Comparison of ENCODE assay signal across 20 cellular contexts in the genomic region with DNA sequence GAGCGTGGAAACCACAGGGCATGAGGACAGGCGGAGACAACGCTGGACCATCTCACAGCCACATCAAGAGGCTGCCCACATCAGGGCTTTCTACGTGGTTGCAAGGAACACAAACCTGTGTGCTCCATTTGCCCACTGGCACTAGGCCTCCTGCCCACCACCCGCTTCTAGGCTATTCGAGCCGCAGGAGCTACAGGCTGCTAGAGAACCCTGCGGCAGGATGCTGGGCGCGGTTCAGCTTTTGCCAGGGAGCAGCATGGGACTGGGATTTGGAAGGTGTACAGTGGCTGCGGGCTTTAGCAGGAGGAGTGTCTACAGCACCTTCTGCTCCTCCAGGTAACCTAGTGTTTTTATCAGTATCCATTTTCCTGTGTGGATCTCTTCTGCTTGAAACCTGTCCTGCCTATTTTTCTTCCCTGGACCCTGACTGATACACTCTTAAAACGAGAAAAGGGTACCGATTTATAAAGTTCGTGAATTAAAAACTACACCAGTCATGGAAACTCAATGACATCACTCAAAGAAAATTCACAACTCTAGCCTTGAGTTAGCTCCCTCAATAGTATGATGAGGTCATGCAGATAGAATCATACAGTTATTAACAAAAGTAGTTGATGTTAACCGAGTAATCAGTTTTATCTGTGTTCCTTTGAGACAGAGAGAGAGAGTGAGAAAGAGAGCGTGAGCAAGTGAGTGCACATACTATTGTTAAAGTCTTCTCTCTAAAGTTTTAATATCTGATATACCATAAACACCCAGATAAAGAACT. TPM values are rescaled to one million over a fixed set of nuclear protein-coding genes. Genes with fewer than 3 reads are reported as not detected.
A peak's percentile ranks its signal among the peaks of the same experiment; 100 is the strongest.
DNase-seq lines count a peak whose midpoint lies in the region; ATAC-seq and TF ChIP-seq lines count a peak whose summit lies in the region.
"Had no signal": no experiment of that assay in that cellular context is flagged by ENCODE, and none has a peak within 500 bp of the region (broad histone marks: within the 10 kb centered on the region; RNA-seq: fewer than 3 reads in every experiment).

No MANE protein-coding gene starts in this region.

- H3K4me1 ChIP-seq in osteoblast (ENCODE audit: insufficient read depth, low read length) = no peaks in the 10 kb centered on the region
- no peaks in the 10 kb centered on the region for H3K4me1 ChIP-seq in tibial nerve
- H3K4me1 ChIP-seq: SJCRH30 had no signal

- peak overlapping the region in 1 of 2 donors; percentile 5 for H3K4me3 Mint-ChIP-seq in activated T-cell treated with anti-CD3 and anti-CD28 coated beads, Interleukin-2, amount 50 U/mL, for 72 hours
- H3K4me3 Mint-ChIP-seq in activated T-cell treated with anti-CD3 and anti-CD28 coated beads, Interleukin-2, amount 50 U/mL, for 4 hours = no peak overlapping the region
- H3K4me3 Mint-ChIP-seq in T-helper 17 cell = no peak overlapping the region
- no peak overlapping the region for H3K4me3 Mint-ChIP-seq in activated CD8-positive, alpha-beta memory T cell treated with anti-CD3 and anti-CD28 coated beads, Interleukin-2, amount 10 ng/mL, durations not matched to agents 7 days and 5 days
- H3K4me3 Mint-ChIP-seq: activated naive CD8-positive, alpha-beta T cell; B cell; T-cell had no signal

- H3K36me3 ChIP-seq in osteoblast (ENCODE audit: insufficient read depth, low read length) = peaks cover 90% of the 10 kb centered on the region
- peaks cover 5 to 98% (median 39%) of the 10 kb centered on the region in 3 donors for H3K36me3 ChIP-seq in tibial nerve

- H3K9me3 ChIP-seq in T-helper 17 cell (ENCODE audit: control insufficient read depth, low read length, poor library complexity, severe bottlenecking) (no peaks in the 10 kb centered on the region), osteoblast (ENCODE audit: low read depth, low read length) (no peaks in the 10 kb centered on the region), tibial nerve (no peaks in the 10 kb centered on the region)
- H3K9me3 ChIP-seq: SJCRH30, thoracic aorta had no signal

- no peaks in the 10 kb centered on the region for H3K27me3 ChIP-seq in osteoblast (ENCODE audit: insufficient read depth, low read length)
- no peaks in the 10 kb centered on the region for H3K27me3 ChIP-seq in tibial nerve
- H3K27me3 ChIP-seq: SJCRH30 had no signal

- TF ChIP-seq POLR2A in tibial nerve (IDR thresholded peaks at IDR 0.05) = no peak

- no peak overlapping the region for H2AFZ ChIP-seq in osteoblast (ENCODE audit: low read length)

- no peak for DNase-seq in activated T-cell treated with anti-CD3 and anti-CD28 coated beads, Interleukin-2, amount 50 U/mL, for 72 hours
- DNase-seq in activated T-cell treated with anti-CD3 and anti-CD28 coated beads, Interleukin-2, amount 50 U/mL, for 4 hours = no peak
- DNase-seq in T-helper 17 cell (no peak), coronary artery (ENCODE audit: low spot score) (peak; percentile 43), osteoblast (ENCODE audit: insufficient read length, low spot score, missing footprints) (peak; percentile 80), SHP77 (lab: John Stamatoyannopoulos, UW) (no peak), tibial nerve (ENCODE audit: low spot score in 2 of 2) (no peak)
- DNase-seq in activated CD8-positive, alpha-beta memory T cell treated with anti-CD3 and anti-CD28 coated beads, Interleukin-2, amount 10 ng/mL, durations not matched to agents 7 days and 5 days = no peak
- DNase-seq: activated CD4-positive, alpha-beta T cell treated with anti-CD3 and anti-CD28 coated beads for 4 hours; activated CD8-positive, alpha-beta memory T cell treated with anti-CD3 and anti-CD28 coated beads, Interleukin-2, amount 50 U/mL, for 48 hours; foreskin melanocyte; NCI-H2081 treated with DMSO at 0.1 percent for 48 hours; SJCRH30; small intestine; stimulated activated CD4-positive, alpha-beta T cell treated with anti-CD3 and anti-CD28 coated beads, Interleukin-2, amount 100 ng/mL, for 24 hours; T-cell had no signal

- CTCF ChIA-PET in activated CD8-positive, alpha-beta memory T cell treated with anti-CD3 and anti-CD28 coated beads, Interleukin-2, amount 10 ng/mL, durations not matched to agents 7 days and 5 days (lab: Charles Lee) = interaction anchor here (1.2 kb wide), 1 partner anchor 14 kb away, joined by 3 read pairs; no protein-coding TSS in a partner anchor

- no peak for TF ChIP-seq EP300 in tibial nerve (IDR thresholded peaks at IDR 0.05)

- no peaks in the 10 kb centered on the region for H3K27me3 Mint-ChIP-seq in activated T-cell treated with anti-CD3 and anti-CD28 coated beads, Interleukin-2, amount 50 U/mL, for 72 hours (ENCODE audit: low read depth)
- H3K27me3 Mint-ChIP-seq in activated T-cell treated with anti-CD3 and anti-CD28 coated beads, Interleukin-2, amount 50 U/mL, for 4 hours (ENCODE audit: low read depth) = no peaks in the 10 kb centered on the region
- H3K27me3 Mint-ChIP-seq in T-helper 17 cell = no peaks in the 10 kb centered on the region
- H3K27me3 Mint-ChIP-seq in activated CD8-positive, alpha-beta memory T cell treated with anti-CD3 and anti-CD28 coated beads, Interleukin-2, amount 10 ng/mL, durations not matched to agents 7 days and 5 days = no peaks in the 10 kb centered on the region
- H3K27me3 Mint-ChIP-seq: activated naive CD8-positive, alpha-beta T cell; B cell; T-cell had no signal

- peaks cover 20% of the 10 kb centered on the region for H3K79me2 ChIP-seq in osteoblast (ENCODE audit: insufficient read depth, low read length)

- no peak for ATAC-seq in activated T-cell treated with anti-CD3 and anti-CD28 coated beads, Interleukin-2, amount 50 U/mL, for 72 hours (replicated peaks in 1 of 2)
- ATAC-seq in activated T-cell treated with anti-CD3 and anti-CD28 coated beads, Interleukin-2, amount 50 U/mL, for 4 hours = no peak
- ATAC-seq in T-helper 17 cell = no peak
- no peak for ATAC-seq in activated CD8-positive, alpha-beta memory T cell treated with anti-CD3 and anti-CD28 coated beads, Interleukin-2, amount 10 ng/mL, durations not matched to agents 7 days and 5 days
- ATAC-seq: left lobe of liver, T-cell had no signal

- no peak for TF ChIP-seq CTCF in coronary artery (IDR thresholded peaks at IDR 0.05)
- no peak for TF ChIP-seq CTCF in osteoblast (IDR thresholded peaks at IDR 0.05; ENCODE audit: extremely low read depth, low read depth, low read length)
- TF ChIP-seq CTCF in tibial nerve (IDR thresholded peaks at IDR 0.05) = no peak

- peaks cover 25% of the 10 kb centered on the region for H3K4me1 Mint-ChIP-seq in activated T-cell treated with anti-CD3 and anti-CD28 coated beads, Interleukin-2, amount 50 U/mL, for 72 hours (ENCODE audit: low read depth)
- peaks cover 29% of the 10 kb centered on the region for H3K4me1 Mint-ChIP-seq in activated T-cell treated with anti-CD3 and anti-CD28 coated beads, Interleukin-2, amount 50 U/mL, for 4 hours (ENCODE audit: low read depth)
- peaks cover 13% of the 10 kb centered on the region for H3K4me1 Mint-ChIP-seq in T-helper 17 cell
- peaks cover 35% of the 10 kb centered on the region for H3K4me1 Mint-ChIP-seq in activated CD8-positive, alpha-beta memory T cell treated with anti-CD3 and anti-CD28 coated beads, Interleukin-2, amount 10 ng/mL, durations not matched to agents 7 days and 5 days

- no peak overlapping the region for H3K4me3 ChIP-seq in coronary artery
- no peak overlapping the region for H3K4me3 ChIP-seq in osteoblast (ENCODE audit: insufficient read depth, low read length)
- no peak overlapping the region for H3K4me3 ChIP-seq in tibial nerve
- H3K4me3 ChIP-seq: SJCRH30, thoracic aorta had no signal

- no peaks in the 10 kb centered on the region for H3K9me3 Mint-ChIP-seq in activated T-cell treated with anti-CD3 and anti-CD28 coated beads, Interleukin-2, amount 50 U/mL, for 72 hours
- no peaks in the 10 kb centered on the region for H3K9me3 Mint-ChIP-seq in activated T-cell treated with anti-CD3 and anti-CD28 coated beads, Interleukin-2, amount 50 U/mL, for 4 hours
- H3K9me3 Mint-ChIP-seq in activated CD8-positive, alpha-beta memory T cell treated with anti-CD3 and anti-CD28 coated beads, Interleukin-2, amount 10 ng/mL, durations not matched to agents 7 days and 5 days (ENCODE audit: low read depth) = no peaks in the 10 kb centered on the region
- H3K9me3 Mint-ChIP-seq: T-cell had no signal

- 82 to 85% methylated on average over 16 of the region's 16 CpGs for WGBS in tibial nerve, 2 donors

- peak overlapping the region; percentile 61 for H3K27ac Mint-ChIP-seq in activated T-cell treated with anti-CD3 and anti-CD28 coated beads, Interleukin-2, amount 50 U/mL, for 72 hours
- peak overlapping the region; percentile 72 for H3K27ac Mint-ChIP-seq in T-helper 17 cell
- no peak overlapping the region for H3K27ac Mint-ChIP-seq in activated CD8-positive, alpha-beta memory T cell treated with anti-CD3 and anti-CD28 coated beads, Interleukin-2, amount 10 ng/mL, durations not matched to agents 7 days and 5 days
- H3K27ac Mint-ChIP-seq: activated naive CD8-positive, alpha-beta T cell had no signal

- H3K27ac ChIP-seq in coronary artery (no peak overlapping the region), osteoblast (ENCODE audit: low read depth, low read length) (peak overlapping the region; percentile 14), tibial nerve (no peak overlapping the region)
- H3K27ac ChIP-seq: SJCRH30, thoracic aorta had no signal

- no peak overlapping the region for H3K4me2 ChIP-seq in osteoblast (ENCODE audit: insufficient read depth, low read length)

- peaks cover 4% of the 10 kb centered on the region for H4K20me1 ChIP-seq in osteoblast (ENCODE audit: insufficient read depth, low read length)

- H3K36me3 Mint-ChIP-seq in activated T-cell treated with anti-CD3 and anti-CD28 coated beads, Interleukin-2, amount 50 U/mL, for 72 hours (ENCODE audit: insufficient read depth in 2 of 2) = peaks cover 24 to 51% of the 10 kb centered on the region in 2 donors
- H3K36me3 Mint-ChIP-seq in activated T-cell treated with anti-CD3 and anti-CD28 coated beads, Interleukin-2, amount 50 U/mL, for 4 hours (ENCODE audit: insufficient read depth) = peaks cover 64% of the 10 kb centered on the region
- H3K36me3 Mint-ChIP-seq in T-helper 17 cell (ENCODE audit: low read depth) = peaks cover 17% of the 10 kb centered on the region
- peaks cover 68% of the 10 kb centered on the region for H3K36me3 Mint-ChIP-seq in activated CD8-positive, alpha-beta memory T cell treated with anti-CD3 and anti-CD28 coated beads, Interleukin-2, amount 10 ng/mL, durations not matched to agents 7 days and 5 days

RNA-seq across cellular contexts. Expression of a gene that starts 12.8 kb away (rescaled TPM):
- 10 to 100 TPM; 72.0 to 75.8 TPM for total RNA-seq in activated T-cell treated with anti-CD3 and anti-CD28 coated beads, Interleukin-2, amount 50 U/mL, for 72 hours
- 100 to 1,000 TPM; 165 to 187 (median 179) TPM for total RNA-seq in activated T-cell treated with anti-CD3 and anti-CD28 coated beads, Interleukin-2, amount 50 U/mL, for 4 hours
- 10 to 100 TPM; 32.8 to 34.0 TPM for total RNA-seq in T-helper 17 cell
- 24.2 and 30.0 TPM in 2 replicates for total RNA-seq in osteoblast
- total RNA-seq in tibial nerve = 10 to 100 TPM; 18.2 to 39.6 (median 26.8) TPM
- total RNA-seq in activated CD8-positive, alpha-beta memory T cell treated with anti-CD3 and anti-CD28 coated beads, Interleukin-2, amount 10 ng/mL, durations not matched to agents 7 days and 5 days = 10 to 100 TPM; 47.9 to 81.0 TPM

RNA-seq across cellular contexts. Expression of a gene that starts 13.0 kb away (rescaled TPM):
- 1 to 10 TPM; 3.8 to 5.5 TPM for total RNA-seq in activated T-cell treated with anti-CD3 and anti-CD28 coated beads, Interleukin-2, amount 50 U/mL, for 72 hours
- total RNA-seq in activated T-cell treated with anti-CD3 and anti-CD28 coated beads, Interleukin-2, amount 50 U/mL, for 4 hours = 1 to 10 TPM; 2.7 to 3.0 (median 2.9) TPM
- 1 to 10 TPM; 1.7 to 3.6 TPM for total RNA-seq in T-helper 17 cell
- total RNA-seq in osteoblast = 7.4 and 7.6 TPM in 2 replicates
- 10 to 100 TPM in 1 of 4 donors, 1 to 10 TPM in 3; 6.1 to 15.1 (median 9.3) TPM for total RNA-seq in tibial nerve
- total RNA-seq in activated CD8-positive, alpha-beta memory T cell treated with anti-CD3 and anti-CD28 coated beads, Interleukin-2, amount 10 ng/mL, durations not matched to agents 7 days and 5 days = 1 to 10 TPM; 3.0 to 4.4 TPM

Comparison
In these comparisons a context has a peak if more than half of its experiments do, and no peak if none do; other contexts are left out.
1. DNase-seq: peak in coronary artery (single experiment) and osteoblast (single experiment); none in activated T-cell treated with anti-CD3 and anti-CD28 coated beads, Interleukin-2, amount 50 U/mL, for 72 hours (0 of 2), activated T-cell treated with anti-CD3 and anti-CD28 coated beads, Interleukin-2, amount 50 U/mL, for 4 hours (single experiment), T-helper 17 cell (0 of 3), SHP77 (0 of 2), tibial nerve (0 of 2) and activated CD8-positive, alpha-beta memory T cell treated with anti-CD3 and anti-CD28 coated beads, Interleukin-2, amount 10 ng/mL, durations not matched to agents 7 days and 5 days (single experiment).